In genomic region chr10:79402951-79403350, GRCh38 we compare ENCODE assay signal across 1 cellular context.
TF ChIP-seq lines count a peak whose summit lies in the region.

No MANE protein-coding gene starts in this region.

TF ChIP-seq in H1, 55 proteins besides CTCF, POLR2A, EP300 and RAD21:
- TF ChIP-seq CBX5 (IDR thresholded peaks at IDR 0.05; ENCODE audit: low read depth, low read length) (no peak), ATF3 (IDR thresholded peaks at IDR 0.05; ENCODE audit: insufficient read depth, low read depth, low read length) (no peak), TBP (IDR thresholded peaks at IDR 0.05; ENCODE audit: low read depth, low read length) (no peak), SP1 (IDR thresholded peaks at IDR 0.05; ENCODE audit: low read depth, low read length) (no peak), HDAC6 (IDR thresholded peaks at IDR 0.05; ENCODE audit: low read depth, low read length) (no peak), E2F6 (IDR thresholded peaks at IDR 0.05) (no peak)
